7 cellular contexts compared by ENCODE assay signal in the genomic region with DNA sequence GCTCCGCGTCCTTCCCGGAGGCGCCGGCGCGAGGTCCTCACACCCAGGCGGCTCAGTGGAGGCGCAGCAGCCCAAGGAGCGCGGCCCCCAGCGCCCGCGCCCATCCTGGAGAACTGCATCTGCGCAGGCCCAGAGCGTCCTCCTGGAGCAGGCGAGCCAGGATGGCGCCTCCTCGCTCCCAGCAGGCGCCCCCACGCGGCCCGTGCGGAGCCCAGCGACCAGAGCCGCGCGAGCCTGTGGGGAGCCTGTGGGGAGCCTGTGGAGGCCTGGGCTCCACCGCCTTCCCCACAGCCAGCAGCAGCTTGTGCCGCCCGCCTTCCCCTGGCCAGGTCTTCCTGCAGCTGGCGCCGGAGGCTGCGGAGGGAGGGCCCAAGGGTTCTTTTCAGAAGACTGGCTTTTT.
DNase-seq lines count a peak whose midpoint lies in the region; ATAC-seq, FAIRE-seq and TF ChIP-seq lines count a peak whose summit lies in the region.
"Not testable (repeated sequence)": the region's sequence is repeated elsewhere in the genome, so short reads cannot be mapped to it uniquely, and the experiment has no call there.

No MANE protein-coding gene starts in this region.

- not testable (repeated sequence) for H3K36me3 Mint-ChIP-seq in CD4-positive, CD25-positive, alpha-beta regulatory T cell; T-helper 17 cell (ENCODE audit: low read depth); activated CD8-positive, alpha-beta T cell treated with anti-CD3 and anti-CD28 coated beads, Interleukin-2, amount 10 ng/mL, durations not matched to agents 7 days and 5 days (ENCODE audit: low read depth); activated T-helper 17 cell treated with anti-CD3 and anti-CD28 coated beads, Interleukin-2, amount 50 U/mL, for 72 hours (ENCODE audit: low read depth); naive thymus-derived CD8-positive, alpha-beta T cell

- H3K9me3 ChIP-seq in CD4-positive, CD25-positive, alpha-beta regulatory T cell (ENCODE audit: control insufficient read depth in 2 of 2, low read length in 2 of 2); T-helper 17 cell (ENCODE audit: control insufficient read depth, low read length, poor library complexity, severe bottlenecking); K562 (replicated peaks; ENCODE audit: control insufficient read depth, insufficient read depth, low read depth, low read length): not testable (repeated sequence)

- not testable (repeated sequence) for FAIRE-seq in K562 (lab: Jason Lieb, UNC)

- H3K27ac ChIP-seq in CD4-positive, CD25-positive, alpha-beta regulatory T cell (ENCODE audit: insufficient read depth, low read length, poor library complexity, severe bottlenecking); K562 (ENCODE audit: extremely low read depth, low read depth, low read length): not testable (repeated sequence)

- not testable (repeated sequence) for H4K20me1 ChIP-seq in K562 (replicated peaks; ENCODE audit: control insufficient read depth, insufficient read depth, low read length)

- in situ Hi-C loops in K562 (cut with MboI): not testable (repeated sequence)

- POLR2A ChIA-PET in activated CD8-positive, alpha-beta T cell treated with anti-CD3 and anti-CD28 coated beads, Interleukin-2, amount 10 ng/mL, durations not matched to agents 7 days and 5 days (lab: Charles Lee); naive thymus-derived CD8-positive, alpha-beta T cell (lab: Charles Lee): not testable (repeated sequence)
- POLR2A ChIA-PET in K562 (lab: Yijun Ruan, JAX): interaction anchor here (0.6 kb wide), 1 partner anchor 63 kb away, joined by 3 read pairs; no protein-coding TSS in a partner anchor

- peak; percentile 54 to 77 for ATAC-seq in CD4-positive, CD25-positive, alpha-beta regulatory T cell (ENCODE audit: low read depth in 2 of 2)
- ATAC-seq in HG02610 (IDR thresholded peaks at IDR 0.05; ENCODE audit: unreplicated experiment) (peak; percentile 52), T-helper 17 cell (peak; percentile 73), K562 (peak; percentile 92)
- peak; percentile 80 for ATAC-seq in activated CD8-positive, alpha-beta T cell treated with anti-CD3 and anti-CD28 coated beads, Interleukin-2, amount 10 ng/mL, durations not matched to agents 7 days and 5 days
- ATAC-seq in activated T-helper 17 cell treated with anti-CD3 and anti-CD28 coated beads, Interleukin-2, amount 50 U/mL, for 72 hours (replicated peaks): peak; percentile 38
- ATAC-seq in naive thymus-derived CD8-positive, alpha-beta T cell: peak; percentile 78 to 87

- not testable (repeated sequence) for TF ChIP-seq EP300 in K562 (IDR thresholded peaks at IDR 0.05; ENCODE audit: low read length)

- not testable (repeated sequence) for H3K9me1 ChIP-seq in K562 (ENCODE audit: control insufficient read depth, insufficient read depth, low read length)

- not testable (repeated sequence) for H3K4me2 ChIP-seq in K562 (ENCODE audit: insufficient read depth, low read length)

- H3K79me2 ChIP-seq in K562 (ENCODE audit: control insufficient read depth, insufficient read depth, low read length): not testable (repeated sequence)

- not testable (repeated sequence) for H3K36me3 ChIP-seq in CD4-positive, CD25-positive, alpha-beta regulatory T cell (ENCODE audit: control insufficient read depth, insufficient read depth, low read length); K562 (ENCODE audit: control insufficient read depth, insufficient read depth, low read length)

- TF ChIP-seq POLR2A in K562 (conservative IDR thresholded peaks at IDR 0.05): not testable (repeated sequence)

- intact Hi-C loops in K562 (cut with micrococcal nuclease): not testable (repeated sequence)

- no CpG with 5 or more reads among the region's 34 CpGs for WGBS in K562 (ENCODE audit: insufficient coverage, low coverage, missing lambda C conversion rate)

- H3K4me3 ChIP-seq in CD4-positive, CD25-positive, alpha-beta regulatory T cell (ENCODE audit: low read depth, low read length); K562: not testable (repeated sequence)

- CTCF ChIA-PET in activated CD8-positive, alpha-beta T cell treated with anti-CD3 and anti-CD28 coated beads, Interleukin-2, amount 10 ng/mL, durations not matched to agents 7 days and 5 days (lab: Charles Lee): interaction anchor here (0.6 to 5.6 kb wide), 2 partner anchors 37 to 62 kb away, joined by 3 to 52 read pairs; no protein-coding TSS in a partner anchor
- CTCF ChIA-PET in K562 (lab: Yijun Ruan, JAX; ENCODE audit: low intra/inter-chr PET ratio): not testable (repeated sequence)

- not testable (repeated sequence) for H3K4me3 Mint-ChIP-seq in CD4-positive, CD25-positive, alpha-beta regulatory T cell; T-helper 17 cell; activated CD8-positive, alpha-beta T cell treated with anti-CD3 and anti-CD28 coated beads, Interleukin-2, amount 10 ng/mL, durations not matched to agents 7 days and 5 days; activated T-helper 17 cell treated with anti-CD3 and anti-CD28 coated beads, Interleukin-2, amount 50 U/mL, for 72 hours; naive thymus-derived CD8-positive, alpha-beta T cell

- not testable (repeated sequence) for BruUV-seq in K562 (replicated peaks; lab: Mats Ljungman, UMichigan)

- H3K4me1 Mint-ChIP-seq in CD4-positive, CD25-positive, alpha-beta regulatory T cell; T-helper 17 cell; activated CD8-positive, alpha-beta T cell treated with anti-CD3 and anti-CD28 coated beads, Interleukin-2, amount 10 ng/mL, durations not matched to agents 7 days and 5 days (ENCODE audit: low read depth); activated T-helper 17 cell treated with anti-CD3 and anti-CD28 coated beads, Interleukin-2, amount 50 U/mL, for 72 hours; naive thymus-derived CD8-positive, alpha-beta T cell: not testable (repeated sequence)

- TF ChIP-seq CTCF in K562 (IDR thresholded peaks at IDR 0.05 in 2 of 3, conservative IDR thresholded peaks at IDR 0.05 in 1 of 3; ENCODE audit: insufficient read depth in 2 of 3, low read depth in 1 of 3, low read length in 3 of 3): not testable (repeated sequence)

- not testable (repeated sequence) for H3K9me3 Mint-ChIP-seq in CD4-positive, CD25-positive, alpha-beta regulatory T cell; activated CD8-positive, alpha-beta T cell treated with anti-CD3 and anti-CD28 coated beads, Interleukin-2, amount 10 ng/mL, durations not matched to agents 7 days and 5 days (ENCODE audit: insufficient read depth); activated T-helper 17 cell treated with anti-CD3 and anti-CD28 coated beads, Interleukin-2, amount 50 U/mL, for 72 hours; naive thymus-derived CD8-positive, alpha-beta T cell

- not testable (repeated sequence) for H3K4me1 ChIP-seq in CD4-positive, CD25-positive, alpha-beta regulatory T cell (ENCODE audit: control insufficient read depth, insufficient read depth, low read length, poor library complexity, severe bottlenecking); K562 (replicated peaks in 1 of 2; ENCODE audit: control insufficient read depth in 2 of 2, insufficient read depth in 2 of 2, low read length in 2 of 2)

- not testable (repeated sequence) for DNase-seq in CD4-positive, CD25-positive, alpha-beta regulatory T cell; T-helper 17 cell; activated CD8-positive, alpha-beta T cell treated with anti-CD3 and anti-CD28 coated beads, Interleukin-2, amount 10 ng/mL, durations not matched to agents 7 days and 5 days; K562 (ENCODE audit: extremely low read depth in 1 of 4, low spot score in 3 of 4); naive thymus-derived CD8-positive, alpha-beta T cell

- not testable (repeated sequence) for H3K27me3 ChIP-seq in CD4-positive, CD25-positive, alpha-beta regulatory T cell (ENCODE audit: control insufficient read depth, insufficient read depth, low read length); K562 (ENCODE audit: control insufficient read depth in 2 of 2, insufficient read depth in 2 of 2, low read length in 2 of 2)

- H2AFZ ChIP-seq in K562 (ENCODE audit: low read depth, low read length): not testable (repeated sequence)

- H3K27me3 Mint-ChIP-seq in CD4-positive, CD25-positive, alpha-beta regulatory T cell; T-helper 17 cell; activated CD8-positive, alpha-beta T cell treated with anti-CD3 and anti-CD28 coated beads, Interleukin-2, amount 10 ng/mL, durations not matched to agents 7 days and 5 days (ENCODE audit: low read depth); activated T-helper 17 cell treated with anti-CD3 and anti-CD28 coated beads, Interleukin-2, amount 50 U/mL, for 72 hours; naive thymus-derived CD8-positive, alpha-beta T cell: not testable (repeated sequence)

- not testable (repeated sequence) for H3K9ac ChIP-seq in K562 (ENCODE audit: insufficient read depth in 1 of 2, low read depth in 2 of 2, low read length in 2 of 2)

- H3K27ac Mint-ChIP-seq in CD4-positive, CD25-positive, alpha-beta regulatory T cell; T-helper 17 cell; activated CD8-positive, alpha-beta T cell treated with anti-CD3 and anti-CD28 coated beads, Interleukin-2, amount 10 ng/mL, durations not matched to agents 7 days and 5 days; activated T-helper 17 cell treated with anti-CD3 and anti-CD28 coated beads, Interleukin-2, amount 50 U/mL, for 72 hours; naive thymus-derived CD8-positive, alpha-beta T cell: not testable (repeated sequence)

- TF ChIP-seq RAD21 in K562 (CRISPR knock-in tag; conservative IDR thresholded peaks at IDR 0.05 in 1 of 2, IDR thresholded peaks at IDR 0.05 in 1 of 2): not testable (repeated sequence)

Comparison
In these comparisons a context has a peak if more than half of its experiments do, and no peak if none do; other contexts are left out.
1. ATAC-seq: peak in every context shown above with its lines; median percentile 92 in K562; 82 in naive thymus-derived CD8-positive, alpha-beta T cell; 80 in activated CD8-positive, alpha-beta T cell treated with anti-CD3 and anti-CD28 coated beads, Interleukin-2, amount 10 ng/mL, durations not matched to agents 7 days and 5 days; 73 in T-helper 17 cell; 66 in CD4-positive, CD25-positive, alpha-beta regulatory T cell; 52 in HG02610; 38 in activated T-helper 17 cell treated with anti-CD3 and anti-CD28 coated beads, Interleukin-2, amount 50 U/mL, for 72 hours.